ENCODE assay signal across 8 cellular contexts in the genomic region with DNA sequence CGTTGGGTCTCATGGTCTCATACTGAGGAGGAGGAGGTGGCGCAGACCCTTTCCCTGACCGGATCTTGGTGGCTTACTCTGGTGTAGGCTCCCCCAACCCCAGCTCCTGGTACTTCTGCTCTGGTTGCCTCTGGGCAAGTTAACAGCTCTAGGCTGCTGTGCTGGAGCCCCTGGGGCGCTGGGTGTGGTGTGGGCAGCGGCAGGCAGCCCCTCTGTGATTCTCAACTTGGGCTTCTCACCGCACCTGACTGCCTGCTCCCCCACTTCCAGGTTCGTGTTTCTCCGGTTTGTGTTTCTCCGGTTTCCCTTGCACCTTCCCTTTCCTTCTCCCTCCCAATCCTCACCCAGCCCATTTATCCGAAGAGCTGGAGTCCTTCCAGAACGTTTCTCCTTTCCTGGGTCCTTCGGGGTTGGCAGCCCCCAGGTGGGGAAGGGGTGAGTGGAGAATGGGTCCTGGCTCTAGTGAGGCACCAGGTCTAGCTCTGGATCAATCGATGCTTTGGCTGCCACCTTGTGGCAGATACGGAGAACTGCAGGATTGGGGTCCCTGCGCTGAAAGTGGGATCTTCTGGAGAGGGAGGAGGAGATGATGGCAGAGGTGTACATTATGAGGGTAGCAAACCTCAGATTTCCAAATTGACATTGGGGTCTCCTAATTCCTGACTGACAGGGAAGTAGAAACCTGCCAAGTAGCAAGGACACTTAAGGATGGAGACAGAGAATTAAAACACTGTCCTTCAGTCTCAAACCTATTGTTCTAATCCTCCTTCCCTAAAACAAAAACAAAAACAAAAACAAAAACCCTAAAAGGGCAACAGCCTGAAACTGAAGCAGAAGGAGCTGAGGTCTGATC. TPM values are rescaled to one million over a fixed set of nuclear protein-coding genes. Genes with fewer than 3 reads are reported as not detected.
A peak's percentile ranks its signal among the peaks of the same experiment; 100 is the strongest.
DNase-seq lines count a peak whose midpoint lies in the region; ATAC-seq, FAIRE-seq and TF ChIP-seq lines count a peak whose summit lies in the region.

No MANE protein-coding gene starts in this region.

- intact Hi-C loops in uterus (cut with DNase I; ENCODE audit: low total_unique reads): loop anchor here (5.0 to 10.0 kb wide), 2 partner anchors 41 to 199 kb away; no protein-coding TSS in a partner anchor

- H3K36me3 ChIP-seq in HUES6 (ENCODE audit: control insufficient read depth, insufficient read depth, low read length): no peaks in the 10 kb centered on the region
- no peaks in the 10 kb centered on the region for H3K36me3 ChIP-seq in Peyer's patch
- H3K36me3 ChIP-seq in uterus: no peaks in the 10 kb centered on the region

- H3K27me3 ChIP-seq in HUES6 (ENCODE audit: control insufficient read depth, insufficient read depth, low read length) (peaks cover 95% of the 10 kb centered on the region), Peyer's patch (peaks cover 0 to 17% of the 10 kb centered on the region in 2 donors), uterus (peaks cover 0 to 4% of the 10 kb centered on the region in 2 donors)

- no peak overlapping the region for H3K9ac ChIP-seq in HUES6 (ENCODE audit: low read length)

- no peak for ATAC-seq in HG02981 (IDR thresholded peaks at IDR 0.05; ENCODE audit: unreplicated experiment)

- peak; percentile 93 for FAIRE-seq in G401.6 (lab: Jason Lieb, UNC)

- TF ChIP-seq CTCF in Peyer's patch (IDR thresholded peaks at IDR 0.05): peak; percentile 81 to 92 (median 88)
- TF ChIP-seq CTCF in fibroblast of villous mesenchyme (IDR thresholded peaks at IDR 0.05; ENCODE audit: insufficient read depth, low read depth, low read length): peak; percentile 96
- peak; percentile 82 to 95 (median 87) for TF ChIP-seq CTCF in uterus (IDR thresholded peaks at IDR 0.05)

- H3K9me3 ChIP-seq in HUES6 (ENCODE audit: control insufficient read depth, insufficient read depth, low read depth, low read length): no peaks in the 10 kb centered on the region
- H3K9me3 ChIP-seq in Peyer's patch: no peaks in the 10 kb centered on the region
- H3K9me3 ChIP-seq in uterus: no peaks in the 10 kb centered on the region

- DNase-seq in Peyer's patch: peak in 2 of 3 donors; percentile 68 to 71
- peak; percentile 36 to 40 for DNase-seq in activated T-helper 1 cell treated with anti-CD3 and anti-CD28 coated beads, Interleukin-2, amount 50 U/mL, for 16 hours (ENCODE audit: low read depth in 1 of 2, low spot score in 1 of 2)
- DNase-seq in fibroblast of villous mesenchyme (ENCODE audit: low read depth): peak; percentile 57
- DNase-seq in occipital lobe (lab: John Stamatoyannopoulos, UW): peak; percentile 38
- DNase-seq in uterus: peak; percentile 48 to 63

- TF ChIP-seq POLR2A in Peyer's patch (IDR thresholded peaks at IDR 0.05): no peak
- TF ChIP-seq POLR2A in uterus (IDR thresholded peaks at IDR 0.05): no peak

- H3K4me1 ChIP-seq in HUES6 (ENCODE audit: control insufficient read depth, insufficient read depth, low read length): peaks cover 20% of the 10 kb centered on the region
- H3K4me1 ChIP-seq in Peyer's patch: peaks cover 0 to 17% (median 11%) of the 10 kb centered on the region in 4 donors
- peaks cover 0 to 9% of the 10 kb centered on the region in 2 donors for H3K4me1 ChIP-seq in uterus

- no peak overlapping the region for H3K27ac ChIP-seq in HUES6 (ENCODE audit: low read depth, low read length)
- no peak overlapping the region for H3K27ac ChIP-seq in Peyer's patch
- no peak overlapping the region for H3K27ac ChIP-seq in uterus

- H3K4me3 ChIP-seq in HUES6 (ENCODE audit: low read depth, low read length) (0 out of 2 replicates have a peak overlapping the region, but pooled peaks have one; percentile 16), Peyer's patch (no peak overlapping the region), fibroblast of villous mesenchyme (ENCODE audit: low read depth, low read length) (no peak overlapping the region), uterus (no peak overlapping the region)

RNA-seq across cellular contexts. Expression of gene CISTR, which starts 8.3 kb away (rescaled TPM):
- total RNA-seq in Peyer's patch (not detected), fibroblast of villous mesenchyme (not detected in 2 replicates), occipital lobe (not detected), uterus (not detected)

RNA-seq across cellular contexts. Expression of gene CALCOCO1, which starts 16.3 kb away (rescaled TPM):
- total RNA-seq in Peyer's patch (100 to 1,000 TPM in 3 of 4 donors, 10 to 100 TPM in 1; 79.7 to 342 (median 175) TPM), fibroblast of villous mesenchyme (78.2 and 84.4 TPM in 2 replicates), occipital lobe (69.7 TPM), uterus (100 to 1,000 TPM; 121 to 219 (median 152) TPM)
